ENCODE assay signal across 10 cellular contexts in the genomic region with DNA sequence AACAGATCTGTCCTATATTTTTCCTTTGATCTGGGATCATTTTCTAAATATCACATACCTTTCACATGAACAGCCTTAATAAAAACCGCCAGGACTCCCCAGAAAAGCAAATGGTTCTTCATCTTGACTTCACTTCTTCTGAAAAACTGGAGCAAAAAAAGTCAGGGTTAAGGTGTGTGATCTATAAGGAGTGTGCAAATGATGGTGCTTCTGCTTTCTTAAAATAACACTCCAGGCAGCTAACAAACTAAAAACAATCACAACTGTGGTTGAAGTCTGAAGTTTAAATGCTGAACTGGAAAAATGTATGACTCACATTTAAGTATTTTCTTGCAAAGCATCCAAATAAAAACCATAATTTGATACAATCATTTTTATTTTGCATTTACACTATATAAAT. TPM values are rescaled to one million over a fixed set of nuclear protein-coding genes. Genes with fewer than 3 reads are reported as not detected.
DNase-seq lines count a peak whose midpoint lies in the region; ATAC-seq, FAIRE-seq and TF ChIP-seq lines count a peak whose summit lies in the region.
"Had no signal": no experiment of that assay in that cellular context is flagged by ENCODE, and none has a peak within 500 bp of the region (broad histone marks: within the 10 kb centered on the region; RNA-seq: fewer than 3 reads in every experiment).

A gene (minus strand): TSS at position 140 of the 400 bp plus-strand sequence. CDS start 18 bp downstream, at position 122.

- ATAC-seq in HG03064 (IDR thresholded peaks at IDR 0.05; ENCODE audit: low read depth, unreplicated experiment) (peak; percentile 43), upper lobe of left lung (ENCODE audit: low FRiP score in 2 of 2) (no peak)
- ATAC-seq: stimulated activated naive CD8-positive, alpha-beta T cell treated with anti-CD3 and anti-CD28 coated beads, Interleukin-15, amount 100 ng/mL, for 72 hours had no signal

- DNase-seq in GM19239 (ENCODE audit: insufficient read length, low spot score) (no peak), colonic mucosa (no peak), upper lobe of left lung (no peak), HT-29 (ENCODE audit: low spot score) (no peak), retina (no peak)
- DNase-seq in activated effector memory CD4-positive, alpha-beta T cell treated with Interleukin-2 at 50 U/mL for 16 hours: no peak
- DNase-seq: sigmoid colon; stimulated activated naive CD8-positive, alpha-beta T cell treated with anti-CD3 and anti-CD28 coated beads, Interleukin-15, amount 100 ng/mL, for 72 hours had no signal

- H3K4me1 ChIP-seq in colonic mucosa: no peaks in the 10 kb centered on the region
- no peaks in the 10 kb centered on the region for H3K4me1 ChIP-seq in upper lobe of left lung
- H3K4me1 ChIP-seq: sigmoid colon had no signal

- no peak for TF ChIP-seq EP300 in upper lobe of left lung (IDR thresholded peaks at IDR 0.05)

- H3K4me3 ChIP-seq in colonic mucosa: no peak within 1 kb of the TSS
- H3K4me3 ChIP-seq in upper lobe of left lung: no peak within 1 kb of the TSS
- H3K4me3 ChIP-seq: sigmoid colon had no signal

- peak; percentile 90 for FAIRE-seq in GM19239 (lab: Jason Lieb, UNC)

- intact Hi-C loops in colonic mucosa (cut with DNase I): no loop called here

- no peaks in the 10 kb centered on the region for H3K27me3 ChIP-seq in colonic mucosa
- no peaks in the 10 kb centered on the region for H3K27me3 ChIP-seq in upper lobe of left lung
- H3K27me3 ChIP-seq: sigmoid colon had no signal

- H3K9me3 ChIP-seq in colonic mucosa (no peaks in the 10 kb centered on the region), upper lobe of left lung (no peaks in the 10 kb centered on the region)
- H3K9me3 ChIP-seq: sigmoid colon had no signal

- no peak for TF ChIP-seq POLR2A in upper lobe of left lung (IDR thresholded peaks at IDR 0.05)

- TF ChIP-seq CTCF in colonic mucosa (IDR thresholded peaks at IDR 0.05): no peak
- TF ChIP-seq CTCF in upper lobe of left lung (IDR thresholded peaks at IDR 0.05): no peak

- WGBS in upper lobe of left lung, 2 donors: 43 to 79% methylated on average over 1 of the region's 1 CpG

- no peak within 1 kb of the TSS for H3K27ac ChIP-seq in colonic mucosa
- H3K27ac ChIP-seq in upper lobe of left lung: peak within 1 kb of the TSS in 1 of 4 donors; percentile 27
- H3K27ac ChIP-seq: sigmoid colon had no signal

- H3K36me3 ChIP-seq in colonic mucosa (no peaks in the 10 kb centered on the region), upper lobe of left lung (no peaks in the 10 kb centered on the region)
- H3K36me3 ChIP-seq: sigmoid colon had no signal

- no peak within 1 kb of the TSS for H3K9ac ChIP-seq in colonic mucosa (ENCODE audit: low read depth in 2 of 2, low read length in 2 of 2)

RNA-seq across cellular contexts. Expression of the gene that starts here (rescaled TPM):
- total RNA-seq in colonic mucosa (100 to 1,000 TPM; 392 to 396 TPM), upper lobe of left lung (100 to 1,000 TPM in 4 of 6 donors, 10 to 100 TPM in 2; 12.6 to 508 (median 254) TPM)
- total RNA-seq in HT-29 (2014; rRNA removed; shearing (Covaris generic)): not detected in 2 replicates
- total RNA-seq: T-helper 2 cell treated with Interferon-gamma antibody and Interleukin-4, amounts not matched to agents 100 ng/mL and 5 ng/mL, for 36 hours had no signal

Comparison
In these comparisons a context has a peak if more than half of its experiments do, and no peak if none do; other contexts are left out.
1. RNA of the gene that starts here (total RNA-seq): 392 to 396 TPM in colonic mucosa and 12.6 to 508 TPM in upper lobe of left lung; not detected in HT-29; every median in the first group is over 10 times any median in the second.